Comparison of ENCODE assay signal across 17 cellular contexts in the genomic region with DNA sequence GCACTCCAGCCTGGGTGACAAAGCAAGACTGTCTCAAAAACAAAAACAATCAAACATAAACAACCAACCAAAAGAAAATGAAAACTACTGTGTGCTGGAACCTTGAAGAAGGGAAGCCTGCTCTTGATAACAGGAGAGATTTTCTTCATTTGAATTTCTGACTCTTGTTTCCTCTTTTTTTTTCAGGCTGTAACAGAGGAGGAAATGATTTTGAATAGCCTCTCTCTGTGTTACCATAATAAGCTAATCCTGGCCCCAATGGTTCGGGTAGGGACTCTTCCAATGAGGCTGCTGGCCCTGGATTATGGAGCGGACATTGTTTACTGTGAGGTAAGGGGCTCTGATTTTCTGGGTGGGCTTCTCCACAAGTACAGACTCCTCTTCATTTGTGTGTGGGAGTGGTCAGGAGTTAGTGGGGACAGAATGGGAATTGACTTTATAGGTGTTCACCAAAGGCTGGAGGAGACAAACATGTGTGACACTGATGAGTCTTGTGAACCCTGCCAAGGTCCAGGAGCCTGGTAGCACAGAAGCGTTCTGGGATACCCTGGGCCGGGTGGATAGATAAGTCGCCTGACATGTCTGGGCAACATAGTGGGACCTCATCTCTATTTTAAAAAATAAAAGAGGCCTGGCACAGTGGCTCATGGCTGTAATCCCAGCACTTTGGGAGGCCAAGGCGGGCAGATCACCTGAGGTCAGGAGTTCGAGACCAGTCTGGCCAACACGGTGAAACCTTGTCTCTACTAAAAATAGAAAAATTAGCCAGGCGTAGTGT. TPM values are rescaled to one million over a fixed set of nuclear protein-coding genes. Genes with fewer than 3 reads are reported as not detected.
A peak's percentile ranks its signal among the peaks of the same experiment; 100 is the strongest.
DNase-seq lines count a peak whose midpoint lies in the region; ATAC-seq, FAIRE-seq and TF ChIP-seq lines count a peak whose summit lies in the region.
"Had no signal": no experiment of that assay in that cellular context is flagged by ENCODE, and none has a peak within 500 bp of the region (broad histone marks: within the 10 kb centered on the region; RNA-seq: fewer than 3 reads in every experiment).

No MANE protein-coding gene starts in this region.

- H3K9ac ChIP-seq in H9 (ENCODE audit: extremely low read depth, insufficient read length, low read length) = no peak overlapping the region

- intact Hi-C loops in activated B cell treated with CpG ODN at 0.5 μM for 24 hours (cut with micrococcal nuclease) = no loop called here

- CTCF ChIA-PET in activated B cell treated with CpG ODN at 0.5 μM for 24 hours (lab: Charles Lee) = interaction anchor here (0.6 to 5.1 kb wide), 7 partner anchors 32 to 540 kb away, joined by 3 to 28 read pairs (median 5); no protein-coding TSS in a partner anchor

- TF ChIP-seq POLR2A in H54 (IDR thresholded peaks at IDR 0.05; ENCODE audit: low read depth, low read length) = no peak

- no peak overlapping the region for H4K5ac ChIP-seq in H9 (ENCODE audit: insufficient read length, low read depth, low read length)

- H4K91ac ChIP-seq in H9 (ENCODE audit: insufficient read length, low read depth, low read length) = no peak overlapping the region

- no peak overlapping the region for H2BK15ac ChIP-seq in H9 (ENCODE audit: low read depth, low read length)

- H3K4me1 ChIP-seq in H9 (ENCODE audit: insufficient read depth, low read length) (no peaks in the 10 kb centered on the region), neutrophil (ENCODE audit: control insufficient read depth in 1 of 2, insufficient read depth in 1 of 2, low read depth in 1 of 2, low read length in 1 of 2) (peaks cover 74 to 78% of the 10 kb centered on the region in 2 experiments)
- H3K4me1 ChIP-seq: A549, breast epithelium, HAP-1 had no signal

- H3K4me2 ChIP-seq in H9 (ENCODE audit: insufficient read depth, insufficient read length, low read length) = no peak overlapping the region
- H3K4me2 ChIP-seq: A549 had no signal

- no peak for DNase-seq in T-helper 2 cell treated with Interferon-gamma antibody and Interleukin-4, amounts not matched to agents 5 μg/mL and 100 μg/mL, for 36 hours (ENCODE audit: low spot score)
- DNase-seq in T-helper 2 cell = no peak
- DNase-seq in H9 = no peak
- DNase-seq in activated B cell treated with CpG ODN at 0.5 μM for 24 hours = peak; percentile 31
- no peak for DNase-seq in NCI-H1105 (lab: John Stamatoyannopoulos, UW)
- DNase-seq in H54 (ENCODE audit: insufficient read length, low spot score) = no peak
- DNase-seq: NCI-H1436, NCI-H524, Right ventricle myocardium superior had no signal

- H3K23me2 ChIP-seq in H9 (ENCODE audit: insufficient read length, low read depth, low read length, poor library complexity, severe bottlenecking) = no peaks in the 10 kb centered on the region

- H3K36me3 ChIP-seq in neutrophil = no peaks in the 10 kb centered on the region
- H3K36me3 ChIP-seq: breast epithelium had no signal

- H3K9me3 ChIP-seq in H9 (ENCODE audit: control insufficient read depth, low read depth, low read length) = no peaks in the 10 kb centered on the region
- H3K9me3 ChIP-seq in neutrophil = no peaks in the 10 kb centered on the region
- H3K9me3 ChIP-seq: A549, breast epithelium, HAP-1 had no signal

- H3K79me1 ChIP-seq in H9 (ENCODE audit: insufficient read depth, low read depth, low read length, poor library complexity, severe bottlenecking) = no peaks in the 10 kb centered on the region

- peak overlapping the region; percentile 38 to 55 for H3K4me3 ChIP-seq in neutrophil (ENCODE audit: low read depth in 1 of 2, low read length in 1 of 2)
- H3K4me3 ChIP-seq: A549, breast epithelium, HAP-1 had no signal

- no peak overlapping the region for H3K4me3 Mint-ChIP-seq in T-helper 2 cell treated with Interferon-gamma antibody and Interleukin-4, amounts not matched to agents 5 μg/mL and 100 μg/mL, for 36 hours
- H3K4me3 Mint-ChIP-seq in H9 (no peak overlapping the region; a peak in 1 of 5 replicates), activated B cell treated with CpG ODN at 0.5 μM for 24 hours (peak overlapping the region; percentile 90)

- no peak overlapping the region for H3K18ac ChIP-seq in H9 (ENCODE audit: insufficient read length, low read depth, low read length)

- peak overlapping the region; percentile 10 for H3K27ac Mint-ChIP-seq in T-helper 2 cell treated with Interferon-gamma antibody and Interleukin-4, amounts not matched to agents 5 μg/mL and 100 μg/mL, for 36 hours
- H3K27ac Mint-ChIP-seq in H9 (peak overlapping the region in 2 of 3 experiments; percentile 25 to 88; a peak in 3 of 7 replicates), activated B cell treated with CpG ODN at 0.5 μM for 24 hours (peak overlapping the region; percentile 97)

- no peak overlapping the region for H2BK12ac ChIP-seq in H9 (ENCODE audit: insufficient read length, low read depth, low read length)

- no peaks in the 10 kb centered on the region for H3K79me2 ChIP-seq in H9 (ENCODE audit: insufficient read depth, low read length)

- peaks cover 28% of the 10 kb centered on the region for H3K36me3 Mint-ChIP-seq in T-helper 2 cell treated with Interferon-gamma antibody and Interleukin-4, amounts not matched to agents 5 μg/mL and 100 μg/mL, for 36 hours (ENCODE audit: low read depth)
- H3K36me3 Mint-ChIP-seq in H9 (ENCODE audit: insufficient read depth in 1 of 3, low read depth in 3 of 3) = peaks cover 7 to 20% (median 15%) of the 10 kb centered on the region in 3 experiments; a peak in 6 of 7 replicates
- H3K36me3 Mint-ChIP-seq in activated B cell treated with CpG ODN at 0.5 μM for 24 hours (ENCODE audit: low read depth) = peaks cover 28% of the 10 kb centered on the region

- H3K56ac ChIP-seq in H9 (ENCODE audit: insufficient read length, low read depth, low read length) = no peak overlapping the region

- ATAC-seq in activated B cell treated with CpG ODN at 0.5 μM for 24 hours (ENCODE audit: low read depth) (peak; percentile 59), GM18517 (IDR thresholded peaks at IDR 0.05; ENCODE audit: unreplicated experiment) (no peak)
- ATAC-seq: A549 had no signal

- no peaks in the 10 kb centered on the region for H3K27me3 Mint-ChIP-seq in T-helper 2 cell treated with Interferon-gamma antibody and Interleukin-4, amounts not matched to agents 5 μg/mL and 100 μg/mL, for 36 hours (ENCODE audit: low read depth)
- H3K27me3 Mint-ChIP-seq in H9 (ENCODE audit: low read depth) (no peaks in the 10 kb centered on the region), activated B cell treated with CpG ODN at 0.5 μM for 24 hours (no peaks in the 10 kb centered on the region)

- POLR2A ChIA-PET in activated B cell treated with CpG ODN at 0.5 μM for 24 hours (lab: Charles Lee) = interaction anchor here (0.6 to 4.4 kb wide), 25 partner anchors 10 to 811 kb away, joined by 3 to 44 read pairs (median 5); a partner anchor contains a TSS

- no peak overlapping the region for H2AFZ ChIP-seq in H9 (ENCODE audit: low read length)

- no peak overlapping the region for H3K4ac ChIP-seq in H9 (ENCODE audit: low read depth, low read length)

- H2AK5ac ChIP-seq in H9 (ENCODE audit: insufficient read length, low read length) = no peak overlapping the region

- no CpG with 5 or more reads among the region's 9 CpGs for WGBS in H9 (ENCODE audit: extremely low coverage, insufficient read length, low lambda C conversion rate)

- no peak overlapping the region for H3K23ac ChIP-seq in H9 (ENCODE audit: insufficient read length, low read depth, low read length)

- H2BK120ac ChIP-seq in H9 (ENCODE audit: low read depth, low read length, poor library complexity, severe bottlenecking) = no peak overlapping the region

- no peak overlapping the region for H3T11ph ChIP-seq in H9 (ENCODE audit: low read length)

- no peak overlapping the region for H2BK5ac ChIP-seq in H9 (ENCODE audit: insufficient read length, low read length)

- peaks cover 13% of the 10 kb centered on the region for H3K4me1 Mint-ChIP-seq in T-helper 2 cell treated with Interferon-gamma antibody and Interleukin-4, amounts not matched to agents 5 μg/mL and 100 μg/mL, for 36 hours (ENCODE audit: low read depth)
- H3K4me1 Mint-ChIP-seq in H9 (peaks cover 2 to 3% of the 10 kb centered on the region in 2 experiments; a peak in 2 of 4 replicates), activated B cell treated with CpG ODN at 0.5 μM for 24 hours (peaks cover 53% of the 10 kb centered on the region)

- TF ChIP-seq CTCF in H9 (conservative IDR thresholded peaks at IDR 0.05) = no peak
- no peak for TF ChIP-seq CTCF in activated B cell treated with CpG ODN at 0.5 μM for 24 hours (IDR thresholded peaks at IDR 0.05)
- no peak for TF ChIP-seq CTCF in neutrophil (IDR thresholded peaks at IDR 0.05)

- no peak overlapping the region for H3K14ac ChIP-seq in H9 (ENCODE audit: insufficient read depth, low read length)

- no peak overlapping the region for H4K8ac ChIP-seq in H9 (replicated peaks; ENCODE audit: insufficient read length, low read depth, low read length)

- no peaks in the 10 kb centered on the region for H4K20me1 ChIP-seq in H9 (ENCODE audit: control insufficient read depth, insufficient read depth, insufficient read length)

- H3K9me3 Mint-ChIP-seq in T-helper 2 cell treated with Interferon-gamma antibody and Interleukin-4, amounts not matched to agents 5 μg/mL and 100 μg/mL, for 36 hours = no peaks in the 10 kb centered on the region
- H3K9me3 Mint-ChIP-seq in H9 (no peaks in the 10 kb centered on the region), activated B cell treated with CpG ODN at 0.5 μM for 24 hours (no peaks in the 10 kb centered on the region)

- no peaks in the 10 kb centered on the region for H3K27me3 ChIP-seq in H9 (ENCODE audit: insufficient read depth, low read length)
- H3K27me3 ChIP-seq in neutrophil = no peaks in the 10 kb centered on the region
- H3K27me3 ChIP-seq: breast epithelium had no signal

- FAIRE-seq in H54 (lab: Jason Lieb, UNC) = no peak
- FAIRE-seq: A549, D721Med, endometrium had no signal

- H3K27ac ChIP-seq in H9 (ENCODE audit: insufficient read length, low read depth, low read length) (no peak overlapping the region), neutrophil (peak overlapping the region; percentile 92)
- H3K27ac ChIP-seq: A549, breast epithelium had no signal

- H2BK20ac ChIP-seq in H9 (ENCODE audit: low read depth, low read length, poor library complexity, severe bottlenecking) = no peak overlapping the region

RNA-seq across cellular contexts. Expression of a gene that starts 14.9 kb away (rescaled TPM):
- total RNA-seq in H9 (2021) = 26.0 and 28.5 TPM in 2 replicates
- 54.2 and 62.0 TPM in 2 replicates for total RNA-seq in activated B cell treated with CpG ODN at 0.5 μM for 24 hours

RNA-seq across cellular contexts. Expression of a gene that starts 15.0 kb away (rescaled TPM):
- total RNA-seq in H9 (2021) (21.8 and 22.9 TPM in 2 replicates), activated B cell treated with CpG ODN at 0.5 μM for 24 hours (19.2 and 19.7 TPM in 2 replicates)

RNA-seq across cellular contexts. Expression of a gene that starts 22.3 kb away (rescaled TPM):
- total RNA-seq in H9 (2021) (not detected in 2 replicates), activated B cell treated with CpG ODN at 0.5 μM for 24 hours (not detected in 2 replicates)
- total RNA-seq: breast epithelium, Right ventricle myocardium superior, ureter had no signal

RNA-seq across cellular contexts. Expression of a gene that starts 38.7 kb away (rescaled TPM):
- total RNA-seq in H9 (2021) (not detected in 2 replicates), activated B cell treated with CpG ODN at 0.5 μM for 24 hours (10.5 and 13.8 TPM in 2 replicates)

RNA-seq across cellular contexts. Expression of a gene that starts 47.2 kb away (rescaled TPM):
- total RNA-seq in H9 (2021) (31.6 and 33.0 TPM in 2 replicates), activated B cell treated with CpG ODN at 0.5 μM for 24 hours (64.8 and 72.0 TPM in 2 replicates)

Comparison
In these comparisons a context has a peak if more than half of its experiments do, and no peak if none do; other contexts are left out.
1. H3K27ac Mint-ChIP-seq: peak in every context shown above with its lines; median percentile 97 in activated B cell treated with CpG ODN at 0.5 μM for 24 hours; 56 in H9; 10 in T-helper 2 cell treated with Interferon-gamma antibody and Interleukin-4, amounts not matched to agents 5 μg/mL and 100 μg/mL, for 36 hours.